Comparison of ENCODE assay signal across 10 cellular contexts in the genomic region with DNA sequence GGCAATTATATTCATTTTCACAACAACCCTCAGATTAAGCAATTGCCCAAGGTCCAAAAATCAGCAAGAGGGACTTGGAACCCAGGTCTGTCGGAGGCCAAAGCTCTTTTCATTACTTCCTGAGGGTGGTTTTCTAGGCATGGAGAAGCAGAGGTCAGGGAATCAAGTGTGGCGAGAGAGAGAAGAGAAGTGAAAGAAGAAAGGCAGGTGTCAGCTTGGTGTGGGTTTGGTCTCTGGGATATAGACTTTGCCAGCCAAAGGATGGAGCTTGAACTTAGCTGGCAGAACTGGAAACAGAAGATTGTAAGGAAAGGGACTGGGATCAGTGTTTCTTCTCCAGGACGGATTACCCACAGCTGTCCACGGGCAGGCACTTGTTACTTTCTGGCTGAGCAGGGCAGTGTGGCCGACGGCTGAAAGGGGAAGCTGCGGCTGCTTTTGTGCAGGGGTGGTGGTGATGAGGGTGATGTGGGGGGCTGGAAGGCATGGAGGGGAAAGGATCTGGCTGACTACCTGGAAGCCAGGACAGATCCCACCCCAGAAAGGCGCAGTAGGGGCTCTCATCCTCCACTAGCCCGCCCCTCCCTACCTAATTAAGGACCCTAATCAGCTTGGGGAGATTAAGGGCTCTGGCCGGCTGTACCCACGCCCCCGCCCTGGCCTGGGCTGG. TPM values are rescaled to one million over a fixed set of nuclear protein-coding genes. Genes with fewer than 3 reads are reported as not detected.
DNase-seq lines count a peak whose midpoint lies in the region; ATAC-seq, FAIRE-seq and TF ChIP-seq lines count a peak whose summit lies in the region.
"Had no signal": no experiment of that assay in that cellular context is flagged by ENCODE, and none has a peak within 500 bp of the region (broad histone marks: within the 10 kb centered on the region; RNA-seq: fewer than 3 reads in every experiment).

A gene (plus strand): TSS at position 640 of the 670 bp plus-strand sequence. CDS start 433 bp downstream, outside the sequence.

- H4K20me1 ChIP-seq in H9 (ENCODE audit: control insufficient read depth, insufficient read depth, insufficient read length) (no peaks in the 10 kb centered on the region), GM12878 (ENCODE audit: control insufficient read depth, insufficient read depth) (no peaks in the 10 kb centered on the region)

- H3K14ac ChIP-seq in H9 (ENCODE audit: insufficient read depth, low read length) = no peak within 1 kb of the TSS

- H3K27me3 ChIP-seq in H9 (ENCODE audit: insufficient read depth, low read length) (peaks cover 8% of the 10 kb centered on the region; the same call in 1 of the 2 replicates), GM12878 (replicated peaks in 1 of 2; ENCODE audit: control insufficient read depth in 2 of 2, insufficient read depth in 2 of 2, low read length in 1 of 2) (peaks cover 3 to 5% of the 10 kb centered on the region in 2 experiments), uterus (peaks cover 14 to 30% of the 10 kb centered on the region in 2 donors)

- no peaks in the 10 kb centered on the region; a peak in 2 of 5 replicates for H3K9me3 Mint-ChIP-seq in H9

- CTCF ChIA-PET in GM12878 (lab: Yijun Ruan, JAX) = interaction anchor here (0.6 to 2.5 kb wide), 23 partner anchors 9 to 258 kb away, joined by 3 to 15 read pairs (median 4); no protein-coding TSS in a partner anchor

- H3K9me3 ChIP-seq in H9 (ENCODE audit: control insufficient read depth, low read depth, low read length) (no peaks in the 10 kb centered on the region), GM12878 (replicated peaks; ENCODE audit: control insufficient read depth, insufficient read depth, low read length) (no peaks in the 10 kb centered on the region), uterus (no peaks in the 10 kb centered on the region)

- H3K79me2 ChIP-seq in H9 (ENCODE audit: insufficient read depth, low read length) (no peaks in the 10 kb centered on the region), GM12878 (ENCODE audit: control insufficient read depth, insufficient read depth, low read length) (no peaks in the 10 kb centered on the region)

- no peak within 1 kb of the TSS for H3K4ac ChIP-seq in H9 (ENCODE audit: low read depth, low read length)

- H3K23ac ChIP-seq in H9 (ENCODE audit: insufficient read length, low read depth, low read length) = no peak within 1 kb of the TSS

- in situ Hi-C loops in GM12878 (cut with MboI) = no loop called here

- no peak within 1 kb of the TSS for H3T11ph ChIP-seq in H9 (ENCODE audit: low read length)

- peak; percentile 81 for ATAC-seq in GM12878
- ATAC-seq in GM18868 (IDR thresholded peaks at IDR 0.05; ENCODE audit: unreplicated experiment) = no peak

- H2BK12ac ChIP-seq in H9 (ENCODE audit: insufficient read length, low read depth, low read length) = no peak within 1 kb of the TSS

- H3K27ac Mint-ChIP-seq in H9 = no peak within 1 kb of the TSS; a peak in 1 of 7 replicates

- no peak within 1 kb of the TSS for H2BK120ac ChIP-seq in H9 (ENCODE audit: low read depth, low read length, poor library complexity, severe bottlenecking)

- H4K8ac ChIP-seq in H9 (replicated peaks; ENCODE audit: insufficient read length, low read depth, low read length) = no peak within 1 kb of the TSS

- H3K4me2 ChIP-seq in H9 (ENCODE audit: insufficient read depth, insufficient read length, low read length) (peak within 1 kb of the TSS; percentile 30), GM12878 (ENCODE audit: control insufficient read depth, insufficient read depth) (peak within 1 kb of the TSS; percentile 88)

- H3K27ac ChIP-seq in H9 (ENCODE audit: insufficient read length, low read depth, low read length) (no peak within 1 kb of the TSS), GM12878 (ENCODE audit: control insufficient read depth, insufficient read depth) (no peak within 1 kb of the TSS), uterus (no peak within 1 kb of the TSS)

- no peaks in the 10 kb centered on the region for H3K79me1 ChIP-seq in H9 (ENCODE audit: insufficient read depth, low read depth, low read length, poor library complexity, severe bottlenecking)

- RAD21 ChIA-PET in GM12878 (lab: Charles Lee; ENCODE audit: unreplicated experiment) = interaction anchor here (1.1 to 1.2 kb wide), 5 partner anchors 12 to 168 kb away, joined by 3 to 6 read pairs (median 4); a partner anchor contains a TSS

- H3K23me2 ChIP-seq in H9 (ENCODE audit: insufficient read length, low read depth, low read length, poor library complexity, severe bottlenecking) = no peaks in the 10 kb centered on the region

- SMC1A ChIA-PET in GM12878 (lab: Charles Lee; ENCODE audit: uncharacterized antibody, unreplicated experiment) = interaction anchor here (0.7 to 2.1 kb wide), 11 partner anchors 12 to 180 kb away, joined by 3 to 12 read pairs (median 4); no protein-coding TSS in a partner anchor

- no TSS peak for BruUV-seq in GM12878 (replicated peaks; lab: Mats Ljungman, UMichigan)

- H3K4me3 ChIP-seq in GM12878 (no peak within 1 kb of the TSS), uterus (no peak within 1 kb of the TSS)

- POLR2A ChIA-PET in GM12878 (lab: Charles Lee) = interaction anchor here (1.1 to 1.5 kb wide), 4 partner anchors 9 to 69 kb away, joined by 3 to 4 read pairs (median 4); no protein-coding TSS in a partner anchor

- peak within 1 kb of the TSS in 1 of 2 experiments; percentile 72; a peak in 3 of 5 replicates for H3K4me3 Mint-ChIP-seq in H9

- H3K36me3 Mint-ChIP-seq in H9 (ENCODE audit: insufficient read depth in 1 of 3, low read depth in 3 of 3) = no peaks in the 10 kb centered on the region

- TF ChIP-seq POLR2A in GM12878 (IDR thresholded peaks at IDR 0.05; ENCODE audit: low read depth, low read length) = no peak
- TF ChIP-seq POLR2A in uterus (IDR thresholded peaks at IDR 0.05) = no peak

- H3K36me3 ChIP-seq in GM12878 (ENCODE audit: control insufficient read depth in 2 of 2, insufficient read depth in 2 of 2, low read length in 1 of 2) (no peaks in the 10 kb centered on the region), uterus (no peaks in the 10 kb centered on the region)

- no peak within 1 kb of the TSS for H2AK5ac ChIP-seq in H9 (ENCODE audit: insufficient read length, low read length)

- intact Hi-C loops in GM12878 (cut with micrococcal nuclease; ENCODE audit: unreplicated experiment) (no loop called here), uterus (cut with DNase I; ENCODE audit: low total_unique reads) (no loop called here)

- peak; percentile 21 for DNase-seq in AG08396 (ENCODE audit: low spot score)
- DNase-seq in H9 = peak; percentile 31
- no peak for DNase-seq in GM12878 (ENCODE audit: low read depth, low spot score)
- DNase-seq in myocyte (ENCODE audit: low read depth) = peak; percentile 36
- no peak for DNase-seq in superior temporal gyrus (ENCODE audit: extremely low spot score)
- no peak for DNase-seq in NCI-H1930 (lab: John Stamatoyannopoulos, UW)
- DNase-seq in uterus = no peak
- DNase-seq: NCI-H2081; stimulated activated CD4-positive, alpha-beta T cell treated with anti-CD3 and anti-CD28 coated beads, Interleukin-15, amount 100 ng/mL, for 24 hours had no signal

- H2BK5ac ChIP-seq in H9 (ENCODE audit: insufficient read length, low read length) = no peak within 1 kb of the TSS

- no peak for TF ChIP-seq CTCF in H9 (conservative IDR thresholded peaks at IDR 0.05)
- TF ChIP-seq CTCF in GM12878 (IDR thresholded peaks at IDR 0.05 in 2 of 3, conservative IDR thresholded peaks at IDR 0.05 in 1 of 3; ENCODE audit: control insufficient read depth in 2 of 3, extremely low read depth in 1 of 3, insufficient read depth in 1 of 3, low read depth in 3 of 3, low read length in 3 of 3) = no peak
- TF ChIP-seq CTCF in uterus (IDR thresholded peaks at IDR 0.05) = no peak

- no peak within 1 kb of the TSS for H4K5ac ChIP-seq in H9 (ENCODE audit: insufficient read length, low read depth, low read length)

- WGBS in H9 (ENCODE audit: extremely low coverage, insufficient read length, low lambda C conversion rate) = no CpG with 5 or more reads among the region's 12 CpGs
- WGBS in GM12878 (ENCODE audit: insufficient coverage, insufficient replicate concordance, low lambda C conversion rate, missing lambda C conversion rate) = 8% methylated on average over 12 of the region's 12 CpGs

- no peak within 1 kb of the TSS for H2AFZ ChIP-seq in H9 (ENCODE audit: low read length)
- no peak within 1 kb of the TSS; the same call in 1 of the 2 replicates for H2AFZ ChIP-seq in GM12878 (ENCODE audit: control insufficient read depth, low read depth, low read length)

- no peak within 1 kb of the TSS for H3K9ac ChIP-seq in H9 (ENCODE audit: extremely low read depth, insufficient read length, low read length)
- no peak within 1 kb of the TSS for H3K9ac ChIP-seq in GM12878 (ENCODE audit: control insufficient read depth, insufficient read depth, low read length)

- no peaks in the 10 kb centered on the region; the same call in 1 of the 2 replicates for H3K4me1 ChIP-seq in H9 (ENCODE audit: insufficient read depth, low read length)
- H3K4me1 ChIP-seq in GM12878 (ENCODE audit: control insufficient read depth, insufficient read depth, low read length) = peaks cover 8% of the 10 kb centered on the region
- peaks cover 0 to 5% of the 10 kb centered on the region in 2 donors for H3K4me1 ChIP-seq in uterus

- no peak within 1 kb of the TSS for H2BK15ac ChIP-seq in H9 (ENCODE audit: low read depth, low read length)

- no peak within 1 kb of the TSS for H4K91ac ChIP-seq in H9 (ENCODE audit: insufficient read length, low read depth, low read length)

- H2BK20ac ChIP-seq in H9 (ENCODE audit: low read depth, low read length, poor library complexity, severe bottlenecking) = no peak within 1 kb of the TSS

- no peak for TF ChIP-seq RAD21 in GM12878 (IDR thresholded peaks at IDR 0.05; ENCODE audit: insufficient read depth, low read depth, low read length)

- TF ChIP-seq EP300 in GM12878 (IDR thresholded peaks at IDR 0.05; ENCODE audit: borderline replicate concordance in 1 of 2, control insufficient read depth in 1 of 2, low read depth in 2 of 2, low read length in 2 of 2) = no peak

- H3K4me1 Mint-ChIP-seq in H9 = peaks cover 6 to 12% of the 10 kb centered on the region in 2 experiments; a peak in 3 of 4 replicates

- H3K56ac ChIP-seq in H9 (ENCODE audit: insufficient read length, low read depth, low read length) = no peak within 1 kb of the TSS

- H3K18ac ChIP-seq in H9 (ENCODE audit: insufficient read length, low read depth, low read length) = no peak within 1 kb of the TSS

- H3K27me3 Mint-ChIP-seq in H9 (ENCODE audit: low read depth) = peaks cover 37% of the 10 kb centered on the region

- FAIRE-seq in GM12878 (lab: Jason Lieb, UNC) = no peak

RNA-seq across cellular contexts. Expression of the gene that starts here (rescaled TPM):
- total RNA-seq in H9 (2021) = 0.15 and 0.35 TPM in 2 replicates
- not detected in 2 replicates for total RNA-seq in GM12878 (2013; cell fraction: nucleolus; rRNA removed)
- not detected in 2 replicates for total RNA-seq in GM12878 (2014; rRNA removed)
- total RNA-seq in GM12878 (2014; rRNA removed; fragmentation: Illumina TruSeq; extraction: Trizol) = not detected in 2 replicates
- not detected in 2 replicates for total RNA-seq in GM12878 (2021)
- not detected for polyA plus RNA-seq in GM12878 (2011; ENCODE audit: low read depth)
- not detected in 2 replicates for polyA plus RNA-seq in GM12878 (2011; rRNA removed)
- polyA plus RNA-seq in GM12878 (2011; cell fraction: cytosol; rRNA removed) = not detected in 2 replicates
- polyA plus RNA-seq in GM12878 (2011; cell fraction: nucleus; rRNA removed) = not detected in 2 replicates
- not detected in 2 replicates for polyA plus RNA-seq in GM12878 (2012)
- not detected in 2 replicates for polyA plus RNA-seq in GM12878 (2014; fragmentation: Illumina TruSeq; extraction: Trizol)
- polyA plus RNA-seq in GM12878 (2014; fragmentation: Nextera tagmentation; extraction: Ambion mirVana) = not detected
- not detected in 2 replicates for polyA plus RNA-seq in GM12878 (2014; rRNA removed)
- not detected for polyA plus RNA-seq in GM12878 (2016; fragmentation: Nextera tagmentation; extraction: Ambion mirVana)
- not detected in 2 replicates for polyA minus RNA-seq in GM12878 (2011; rRNA and poly(A)+ RNA removed)
- not detected in 2 replicates for polyA minus RNA-seq in GM12878 (2011; cell fraction: cytosol; rRNA and poly(A)+ RNA removed)
- not detected in 2 replicates for polyA minus RNA-seq in GM12878 (2011; cell fraction: nucleus; rRNA and poly(A)+ RNA removed)
- not detected in 2 replicates for total RNA-seq in myocyte
- polyA plus RNA-seq in myocyte (2012) = not detected
- total RNA-seq in uterus = under 1 TPM in 1 of 4 donors, not detected in 3; 0.14 TPM

Comparison
In these comparisons a context has a peak if more than half of its experiments do, and no peak if none do; other contexts are left out.
1. Peak in DNase-seq and H3K4me2 ChIP-seq in H9; RNA of the gene not detected or under 1 TPM.
2. Peak in ATAC-seq and H3K4me2 ChIP-seq in GM12878; RNA of the gene not detected or under 1 TPM.
3. Peak in DNase-seq in myocyte; RNA of the gene not detected or under 1 TPM.